ENCODE assay signal across 12 cellular contexts in genomic region chr1:33331444-33332356, GRCh38. TPM values are rescaled to one million over a fixed set of nuclear protein-coding genes. Genes with fewer than 3 reads are reported as not detected.
A peak's percentile ranks its signal among the peaks of the same experiment; 100 is the strongest.
DNase-seq lines count a peak whose midpoint lies in the region; ATAC-seq and TF ChIP-seq lines count a peak whose summit lies in the region.
"Had no signal": no experiment of that assay in that cellular context is flagged by ENCODE, and none has a peak within 500 bp of the region (broad histone marks: within the 10 kb centered on the region; RNA-seq: fewer than 3 reads in every experiment).

No MANE protein-coding gene starts in this region.

- TF ChIP-seq CTCF in HFFc6 (IDR thresholded peaks at IDR 0.05): no peak
- no peak for TF ChIP-seq CTCF in brain microvascular endothelial cell (IDR thresholded peaks at IDR 0.05; ENCODE audit: low read depth, low read length, missing control alignments)
- no peak for TF ChIP-seq CTCF in liver (IDR thresholded peaks at IDR 0.05; ENCODE audit: low read depth, low read length, missing input control)

- no peak for TF ChIP-seq RAD21 in liver (IDR thresholded peaks at IDR 0.05)

- no peaks in the 10 kb centered on the region for H3K9me3 Mint-ChIP-seq in HFFc6
- no peaks in the 10 kb centered on the region for H3K9me3 Mint-ChIP-seq in stimulated activated memory B cell treated with anti-CD40 and anti-IgM and Interleukin-4, amounts not matched to agents 10 μg/mL and 1 μg/mL and 100 μg/mL, for 72 hours
- H3K9me3 Mint-ChIP-seq in activated CD8-positive, alpha-beta T cell treated with anti-CD3 and anti-CD28 coated beads, Interleukin-2, amount 10 ng/mL, durations not matched to agents 7 days and 5 days (ENCODE audit: insufficient read depth): no peaks in the 10 kb centered on the region
- no peaks in the 10 kb centered on the region for H3K9me3 Mint-ChIP-seq in T-cell
- H3K9me3 Mint-ChIP-seq: CD4-positive, CD25-positive, alpha-beta regulatory T cell had no signal

- H3K27ac ChIP-seq in brain microvascular endothelial cell (peak overlapping the region; percentile 36), liver (ENCODE audit: low read depth in 1 of 2, low read length in 2 of 2) (peak overlapping the region; percentile 11)

- H3K27me3 Mint-ChIP-seq in HFFc6 (ENCODE audit: insufficient read depth): no peaks in the 10 kb centered on the region; the same call in none of the 2 replicates
- H3K27me3 Mint-ChIP-seq in stimulated activated memory B cell treated with anti-CD40 and anti-IgM and Interleukin-4, amounts not matched to agents 10 μg/mL and 1 μg/mL and 100 μg/mL, for 72 hours: no peaks in the 10 kb centered on the region
- no peaks in the 10 kb centered on the region for H3K27me3 Mint-ChIP-seq in activated CD8-positive, alpha-beta T cell treated with anti-CD3 and anti-CD28 coated beads, Interleukin-2, amount 10 ng/mL, durations not matched to agents 7 days and 5 days (ENCODE audit: low read depth)
- H3K27me3 Mint-ChIP-seq in T-cell: no peaks in the 10 kb centered on the region

- H3K27ac Mint-ChIP-seq in HFFc6: peak overlapping the region; percentile 82
- H3K27ac Mint-ChIP-seq in stimulated activated memory B cell treated with anti-CD40 and anti-IgM and Interleukin-4, amounts not matched to agents 10 μg/mL and 1 μg/mL and 100 μg/mL, for 72 hours: no peak overlapping the region
- no peak overlapping the region for H3K27ac Mint-ChIP-seq in activated CD8-positive, alpha-beta T cell treated with anti-CD3 and anti-CD28 coated beads, Interleukin-2, amount 10 ng/mL, durations not matched to agents 7 days and 5 days
- H3K27ac Mint-ChIP-seq in T-cell: no peak overlapping the region

- H3K4me3 ChIP-seq in brain microvascular endothelial cell (ENCODE audit: low read depth, low read length) (no peak overlapping the region), liver (ENCODE audit: low read depth in 1 of 3, low read length in 3 of 3) (no peak overlapping the region)

- H3K27me3 ChIP-seq in brain microvascular endothelial cell (replicated peaks) (no peaks in the 10 kb centered on the region), liver (ENCODE audit: control insufficient read depth in 4 of 4, insufficient read depth in 4 of 4, low read length in 3 of 4) (no peaks in the 10 kb centered on the region)

- peaks cover 16 to 60% (median 35%) of the 10 kb centered on the region in 4 donors for H3K4me1 ChIP-seq in liver (ENCODE audit: control insufficient read depth in 4 of 4, insufficient read depth in 4 of 4, low read length in 3 of 4)

- H3K9ac ChIP-seq in liver (ENCODE audit: low read depth in 1 of 2, low read length in 2 of 2): no peak overlapping the region

- peak; percentile 43 for ATAC-seq in stimulated activated memory B cell treated with anti-CD40 and anti-IgM and Interleukin-4, amounts not matched to agents 10 μg/mL and 1 μg/mL and 100 μg/mL, for 72 hours
- no peak for ATAC-seq in activated CD8-positive, alpha-beta T cell treated with anti-CD3 and anti-CD28 coated beads, Interleukin-2, amount 10 ng/mL, durations not matched to agents 7 days and 5 days
- ATAC-seq in HG03378 (IDR thresholded peaks at IDR 0.05; ENCODE audit: unreplicated experiment): no peak
- ATAC-seq in T-cell (replicated peaks in 1 of 4): no peak

- H3K36me3 ChIP-seq in brain microvascular endothelial cell (replicated peaks): peaks cover 84% of the 10 kb centered on the region
- H3K36me3 ChIP-seq in liver (ENCODE audit: control insufficient read depth in 4 of 4, insufficient read depth in 3 of 4, low read depth in 1 of 4, low read length in 3 of 4): peaks cover 25 to 65% (median 58%) of the 10 kb centered on the region in 4 donors

- DNase-seq in HFFc6 (no peak), brain microvascular endothelial cell (no peak), T-helper 1 cell (no peak), T-cell (no peak)
- no peak for DNase-seq in activated CD8-positive, alpha-beta T cell treated with anti-CD3 and anti-CD28 coated beads, Interleukin-2, amount 10 ng/mL, durations not matched to agents 7 days and 5 days
- DNase-seq: CD4-positive, CD25-positive, alpha-beta regulatory T cell; effector CD8-positive, alpha-beta T cell; stimulated activated CD4-positive, alpha-beta T cell treated with anti-CD3 and anti-CD28 coated beads, Interleukin-12 subunit alpha, Interleukin-12 subunit beta, amount 100 ng/mL, for 4 hours had no signal

- H3K4me3 Mint-ChIP-seq in HFFc6 (no peak overlapping the region; the same call in 1 of the 2 replicates), T-cell (no peak overlapping the region)
- H3K4me3 Mint-ChIP-seq in stimulated activated memory B cell treated with anti-CD40 and anti-IgM and Interleukin-4, amounts not matched to agents 10 μg/mL and 1 μg/mL and 100 μg/mL, for 72 hours: no peak overlapping the region
- H3K4me3 Mint-ChIP-seq in activated CD8-positive, alpha-beta T cell treated with anti-CD3 and anti-CD28 coated beads, Interleukin-2, amount 10 ng/mL, durations not matched to agents 7 days and 5 days: no peak overlapping the region
- H3K4me3 Mint-ChIP-seq: CD4-positive, CD25-positive, alpha-beta regulatory T cell had no signal

- POLR2A ChIA-PET in activated CD8-positive, alpha-beta T cell treated with anti-CD3 and anti-CD28 coated beads, Interleukin-2, amount 10 ng/mL, durations not matched to agents 7 days and 5 days (lab: Charles Lee): no interaction called here
- POLR2A ChIA-PET in T-cell (lab: Charles Lee): no interaction called here

- in situ Hi-C loops in brain microvascular endothelial cell (cut with HindIII; ENCODE audit: low pct_ligation_motif_present, low sequenced_read_pairs): no loop called here

- H3K4me1 Mint-ChIP-seq in HFFc6 (ENCODE audit: low read depth): peaks cover 92% of the 10 kb centered on the region
- H3K4me1 Mint-ChIP-seq in stimulated activated memory B cell treated with anti-CD40 and anti-IgM and Interleukin-4, amounts not matched to agents 10 μg/mL and 1 μg/mL and 100 μg/mL, for 72 hours: peaks cover 19% of the 10 kb centered on the region
- peaks cover 12% of the 10 kb centered on the region for H3K4me1 Mint-ChIP-seq in activated CD8-positive, alpha-beta T cell treated with anti-CD3 and anti-CD28 coated beads, Interleukin-2, amount 10 ng/mL, durations not matched to agents 7 days and 5 days (ENCODE audit: low read depth)
- peaks cover 6 to 13% (median 9%) of the 10 kb centered on the region in 3 donors for H3K4me1 Mint-ChIP-seq in T-cell

- peaks cover 51% of the 10 kb centered on the region for H3K36me3 Mint-ChIP-seq in HFFc6 (ENCODE audit: low read depth)
- H3K36me3 Mint-ChIP-seq in stimulated activated memory B cell treated with anti-CD40 and anti-IgM and Interleukin-4, amounts not matched to agents 10 μg/mL and 1 μg/mL and 100 μg/mL, for 72 hours: peaks cover 67% of the 10 kb centered on the region
- H3K36me3 Mint-ChIP-seq in activated CD8-positive, alpha-beta T cell treated with anti-CD3 and anti-CD28 coated beads, Interleukin-2, amount 10 ng/mL, durations not matched to agents 7 days and 5 days (ENCODE audit: low read depth): peaks cover 49% of the 10 kb centered on the region
- peaks cover 48% of the 10 kb centered on the region for H3K36me3 Mint-ChIP-seq in T-cell

- H3K9me3 ChIP-seq in liver (ENCODE audit: control insufficient read depth in 4 of 4, low read length in 3 of 4): no peaks in the 10 kb centered on the region

- CTCF ChIA-PET in activated CD8-positive, alpha-beta T cell treated with anti-CD3 and anti-CD28 coated beads, Interleukin-2, amount 10 ng/mL, durations not matched to agents 7 days and 5 days (lab: Charles Lee): no interaction called here
- CTCF ChIA-PET in T-cell (lab: Charles Lee): no interaction called here

- 78% methylated on average over 10 of the region's 10 CpGs for WGBS in liver

TF ChIP-seq in liver, 16 proteins besides CTCF, POLR2A, EP300 and RAD21 (continues in another document):
- TF ChIP-seq MAX (IDR thresholded peaks at IDR 0.05) (no peak), ZBTB33 (IDR thresholded peaks at IDR 0.05) (no peak), NR2F2 (IDR thresholded peaks at IDR 0.05) (no peak), YY1 (IDR thresholded peaks at IDR 0.05) (no peak), SP1 (IDR thresholded peaks at IDR 0.05) (no peak), FOXA2 (IDR thresholded peaks at IDR 0.05) (no peak)

RNA-seq across cellular contexts. Expression of gene A3GALT2, which starts 10.8 kb away (rescaled TPM):
- not detected for total RNA-seq in HFFc6 (2021; fragmentation: NEBNext Ultra II Directional; extraction: Animal tissue kit (Norgen Biotek cat#: 25700))
- total RNA-seq in liver: not detected
- polyA plus RNA-seq in liver: not detected
- total RNA-seq in activated CD8-positive, alpha-beta T cell treated with anti-CD3 and anti-CD28 coated beads, Interleukin-2, amount 10 ng/mL, durations not matched to agents 7 days and 5 days: not detected
- under 1 TPM in 1 of 5 donors, not detected in 4; 0.26 TPM for total RNA-seq in T-cell
- total RNA-seq: activated CD8-positive, alpha-beta memory T cell treated with anti-CD3 and anti-CD28 coated beads for 36 hours; CD4-positive, CD25-positive, alpha-beta regulatory T cell had no signal
- polyA plus RNA-seq: CD4-positive, CD25-positive, alpha-beta regulatory T cell had no signal
